ENCODE assay signal across 15 cellular contexts in genomic region chr19:46979103-46979769, GRCh38. TPM values are rescaled to one million over a fixed set of nuclear protein-coding genes. Genes with fewer than 3 reads are reported as not detected.
DNase-seq lines count a peak whose midpoint lies in the region; ATAC-seq and TF ChIP-seq lines count a peak whose summit lies in the region.
"Had no signal": no experiment of that assay in that cellular context is flagged by ENCODE, and none has a peak within 500 bp of the region (broad histone marks: within the 10 kb centered on the region; RNA-seq: fewer than 3 reads in every experiment).

No MANE protein-coding gene starts in this region.

- no peak overlapping the region for H3K4me3 Mint-ChIP-seq in T-helper 1 cell treated with Interleukin-12 subunit alpha and Interleukin-12 subunit beta and Interleukin-4 antibody, amounts not matched to agents 30 μg/mL and 1 μg/mL, for 36 hours
- peak overlapping the region in 4 of 5 donors; percentile 4 to 43 (median 22) for H3K4me3 Mint-ChIP-seq in immature natural killer cell
- H3K4me3 Mint-ChIP-seq: activated naive CD8-positive, alpha-beta T cell; naive B cell had no signal

- no peak for TF ChIP-seq POLR2A in gastrocnemius medialis (IDR thresholded peaks at IDR 0.05)

- H3K36me3 Mint-ChIP-seq in T-helper 1 cell treated with Interleukin-12 subunit alpha and Interleukin-12 subunit beta and Interleukin-4 antibody, amounts not matched to agents 30 μg/mL and 1 μg/mL, for 36 hours (ENCODE audit: low read depth), result no peaks in the 10 kb centered on the region
- H3K36me3 Mint-ChIP-seq in immature natural killer cell, result peaks cover 0 to 2% (median 0%) of the 10 kb centered on the region in 3 donors
- H3K36me3 Mint-ChIP-seq: activated naive CD8-positive, alpha-beta T cell; naive B cell had no signal

- intact Hi-C loops in gastrocnemius medialis (cut with DNase I; ENCODE audit: low total_unique reads), result loop anchor here (5.0 to 10.0 kb wide), 2 partner anchors 248 to 696 kb away; no protein-coding TSS in a partner anchor

- no peak overlapping the region for H3K4me3 ChIP-seq in gastrocnemius medialis
- H3K4me3 ChIP-seq: dorsolateral prefrontal cortex had no signal

- H3K27me3 ChIP-seq in gastrocnemius medialis, result no peaks in the 10 kb centered on the region
- H3K27me3 ChIP-seq: dorsolateral prefrontal cortex had no signal

- in situ Hi-C loops in gastrocnemius medialis (cut with MboI; ENCODE audit: low sequenced_read_pairs in 4 of 4), result loop anchor here in 2 of 4 donors (25.0 kb wide), 1 partner anchor 217 kb away; no protein-coding TSS in a partner anchor

- no peak for DNase-seq in T-helper 1 cell
- no peak for DNase-seq in immature natural killer cell
- peak; percentile 71 to 78 for DNase-seq in gastrocnemius medialis
- DNase-seq in stimulated activated naive CD4-positive, alpha-beta T cell treated with Interleukin-2 at 50 U/mL for 16 hours (lab: John Stamatoyannopoulos, UW), result no peak
- DNase-seq: dorsolateral prefrontal cortex, foreskin fibroblast, naive B cell, NCI-H510A treated with DMSO at 0.1 percent for 48 hours, T1000 had no signal

- no peaks in the 10 kb centered on the region for H3K36me3 ChIP-seq in gastrocnemius medialis

- peak overlapping the region; percentile 26 for H3K27ac Mint-ChIP-seq in T-helper 1 cell treated with Interleukin-12 subunit alpha and Interleukin-12 subunit beta and Interleukin-4 antibody, amounts not matched to agents 30 μg/mL and 1 μg/mL, for 36 hours
- H3K27ac Mint-ChIP-seq in immature natural killer cell, result peak overlapping the region in 3 of 6 donors; percentile 31 to 77 (median 51)
- H3K27ac Mint-ChIP-seq: activated naive CD8-positive, alpha-beta T cell had no signal

- H3K27ac ChIP-seq in VCaP, result peak overlapping the region; percentile 89; the same call in 1 of the 2 replicates
- peak overlapping the region; percentile 33 to 97 (median 92) for H3K27ac ChIP-seq in gastrocnemius medialis

- TF ChIP-seq CTCF in VCaP (conservative IDR thresholded peaks at IDR 0.05) (no peak), gastrocnemius medialis (IDR thresholded peaks at IDR 0.05 in 4 of 5, conservative IDR thresholded peaks at IDR 0.05 in 1 of 5) (no peak)

- H3K4me1 ChIP-seq in gastrocnemius medialis, result peaks cover 75 to 86% of the 10 kb centered on the region in 2 donors

- H3K27me3 Mint-ChIP-seq in T-helper 1 cell treated with Interleukin-12 subunit alpha and Interleukin-12 subunit beta and Interleukin-4 antibody, amounts not matched to agents 30 μg/mL and 1 μg/mL, for 36 hours (ENCODE audit: low read depth), result no peaks in the 10 kb centered on the region
- H3K27me3 Mint-ChIP-seq in immature natural killer cell (ENCODE audit: low read depth in 3 of 3), result peaks cover 14 to 19% (median 19%) of the 10 kb centered on the region in 3 donors
- H3K27me3 Mint-ChIP-seq: activated naive CD8-positive, alpha-beta T cell; naive B cell had no signal

- no peaks in the 10 kb centered on the region for H3K9me3 ChIP-seq in gastrocnemius medialis

- ATAC-seq in gastrocnemius medialis, result peak; percentile 5 to 46
- ATAC-seq in HG02970 (IDR thresholded peaks at IDR 0.05; ENCODE audit: low FRiP score, unreplicated experiment), result no peak
- ATAC-seq in HG02571 (IDR thresholded peaks at IDR 0.05; ENCODE audit: unreplicated experiment), result no peak

- H3K4me1 Mint-ChIP-seq in T-helper 1 cell treated with Interleukin-12 subunit alpha and Interleukin-12 subunit beta and Interleukin-4 antibody, amounts not matched to agents 30 μg/mL and 1 μg/mL, for 36 hours (ENCODE audit: low read depth), result peaks cover 20% of the 10 kb centered on the region
- peaks cover 53 to 59% of the 10 kb centered on the region in 2 donors for H3K4me1 Mint-ChIP-seq in immature natural killer cell

- no peaks in the 10 kb centered on the region for H3K9me3 Mint-ChIP-seq in T-helper 1 cell treated with Interleukin-12 subunit alpha and Interleukin-12 subunit beta and Interleukin-4 antibody, amounts not matched to agents 30 μg/mL and 1 μg/mL, for 36 hours
- H3K9me3 Mint-ChIP-seq in immature natural killer cell, result no peaks in the 10 kb centered on the region
- H3K9me3 Mint-ChIP-seq: naive B cell had no signal

RNA-seq across cellular contexts. Expression of gene NPAS1, which starts 40.4 kb away (rescaled TPM):
- not detected for polyA plus RNA-seq in immature natural killer cell
- 1 to 10 TPM in 1 of 4 donors, under 1 TPM in 1, not detected in 2; 0.61 to 1.1 TPM for total RNA-seq in gastrocnemius medialis
- total RNA-seq: RPMI7951 had no signal

Comparison
In these comparisons a context has a peak if more than half of its experiments do, and no peak if none do; other contexts are left out.
1. DNase-seq: peak in gastrocnemius medialis (2 of 2); none in T-helper 1 cell (0 of 5), immature natural killer cell (0 of 3) and stimulated activated naive CD4-positive, alpha-beta T cell treated with Interleukin-2 at 50 U/mL for 16 hours (single experiment).
2. ATAC-seq: peak in gastrocnemius medialis (2 of 2); none in HG02970 (single experiment) and HG02571 (single experiment).